25 cellular contexts compared by ENCODE assay signal in the genomic region with DNA sequence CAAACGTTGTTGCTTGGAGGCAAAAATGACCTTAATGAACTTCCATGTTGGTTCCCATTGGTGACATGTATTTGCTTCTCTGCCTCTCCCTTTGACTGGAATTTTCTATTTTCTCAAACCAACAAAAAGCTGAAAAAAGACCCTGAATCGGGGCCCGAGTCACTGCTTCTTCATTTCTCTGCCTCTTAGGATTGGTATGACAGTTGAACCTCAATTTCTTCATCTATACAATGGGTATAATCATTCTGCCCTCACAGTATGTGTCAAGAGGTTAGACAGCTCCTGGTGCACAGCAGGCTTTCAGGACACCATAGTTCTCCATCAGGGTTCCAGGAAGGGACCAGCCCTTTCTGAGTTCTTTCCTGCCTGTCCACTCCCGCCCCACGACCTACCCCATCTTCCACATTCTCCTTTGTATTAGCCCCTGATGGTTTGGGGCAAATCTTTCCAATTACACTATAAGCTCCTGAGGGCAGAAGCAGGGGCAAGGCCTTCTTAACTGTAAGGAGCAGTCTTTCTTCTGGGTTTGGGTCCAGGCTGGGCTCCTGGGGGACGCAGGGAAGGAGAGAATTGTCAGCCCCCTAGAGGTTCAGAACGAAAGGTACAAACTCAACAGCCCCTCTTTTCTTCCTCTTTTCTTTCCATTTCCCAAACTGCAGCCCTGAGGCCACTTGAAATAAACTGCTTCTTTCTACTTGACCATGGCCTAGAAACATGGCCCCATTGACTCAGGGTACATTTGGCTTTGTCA. TPM values are rescaled to one million over a fixed set of nuclear protein-coding genes. Genes with fewer than 3 reads are reported as not detected.
"Had no signal": no experiment of that assay in that cellular context is flagged by ENCODE, and none has a peak within 500 bp of the region (broad histone marks: within the 10 kb centered on the region; RNA-seq: fewer than 3 reads in every experiment).

No MANE protein-coding gene starts in this region.

- H3K9me3 ChIP-seq: body of pancreas, sigmoid colon, stomach, suprapubic skin, tibial nerve had no signal

- H3K27ac ChIP-seq: body of pancreas, foreskin keratinocyte, sigmoid colon, stomach, suprapubic skin, VCaP had no signal

- H3K9me3 Mint-ChIP-seq: activated naive CD4-positive, alpha-beta T cell treated with anti-CD3 and anti-CD28 coated beads, Interleukin-2, amount 50 U/mL, for 24 hours; activated T-helper 1 cell treated with anti-CD3 and anti-CD28 coated beads, Interleukin-12 subunit alpha, Interleukin-12 subunit beta, Interleukin-2, Interleukin-4 antibody, amounts not matched to agents 30 ng/mL and 10 ng/mL and 1 ng/mL, durations not matched to agents 14 hours and 24 hours and 36 hours; dendritic cell treated with granulocyte-macrophage colony-stimulating factor and Interleukin-4, amounts not matched to agents 40 ng/mL and 50 ng/mL, for 4 days; memory B cell; naive B cell; neural crest cell; stimulated activated memory B cell treated with anti-CD40 and anti-IgM and Interleukin-4, amounts not matched to agents 10 μg/mL and 1 μg/mL and 100 μg/mL, for 72 hours had no signal

- H3K4me1 ChIP-seq: body of pancreas, foreskin keratinocyte had no signal

- H3K4me1 Mint-ChIP-seq: activated naive CD4-positive, alpha-beta T cell treated with anti-CD3 and anti-CD28 coated beads, Interleukin-2, amount 50 U/mL, for 24 hours; stimulated activated memory B cell treated with anti-CD40 and anti-IgM and Interleukin-4, amounts not matched to agents 10 μg/mL and 1 μg/mL and 100 μg/mL, for 72 hours had no signal

- H3K36me3 ChIP-seq: sigmoid colon, stomach, suprapubic skin, tibial nerve had no signal

- H3K36me3 Mint-ChIP-seq: activated naive CD4-positive, alpha-beta T cell treated with anti-CD3 and anti-CD28 coated beads, Interleukin-2, amount 50 U/mL, for 24 hours; memory B cell; stimulated activated memory B cell treated with anti-CD40 and anti-IgM and Interleukin-4, amounts not matched to agents 10 μg/mL and 1 μg/mL and 100 μg/mL, for 72 hours had no signal

- H3K4me2 ChIP-seq: smooth muscle cell had no signal

- H3K4me3 Mint-ChIP-seq: activated CD8-positive, alpha-beta T cell treated with anti-CD3 and anti-CD28 coated beads, Interleukin-2, amount 10 ng/mL, durations not matched to agents 7 days and 5 days; activated naive CD4-positive, alpha-beta T cell treated with anti-CD3 and anti-CD28 coated beads, Interleukin-2, amount 50 U/mL, for 24 hours; activated T-helper 1 cell treated with anti-CD3 and anti-CD28 coated beads, Interleukin-12 subunit alpha, Interleukin-12 subunit beta, Interleukin-2, Interleukin-4 antibody, amounts not matched to agents 30 ng/mL and 10 ng/mL and 1 ng/mL, durations not matched to agents 14 hours and 24 hours and 36 hours; dendritic cell treated with granulocyte-macrophage colony-stimulating factor and Interleukin-4, amounts not matched to agents 40 ng/mL and 50 ng/mL, for 4 days; memory B cell; naive B cell; neural crest cell; stimulated activated memory B cell treated with anti-CD40 and anti-IgM and Interleukin-4, amounts not matched to agents 10 μg/mL and 1 μg/mL and 100 μg/mL, for 72 hours had no signal

- H3K27me3 ChIP-seq: body of pancreas, sigmoid colon, suprapubic skin, tibial nerve had no signal

- H3K4me3 ChIP-seq: body of pancreas, sigmoid colon, smooth muscle cell, stomach, suprapubic skin, tibial nerve had no signal

- H3K27ac Mint-ChIP-seq: activated CD8-positive, alpha-beta T cell treated with anti-CD3 and anti-CD28 coated beads, Interleukin-2, amount 10 ng/mL, durations not matched to agents 7 days and 5 days; activated naive CD4-positive, alpha-beta T cell treated with anti-CD3 and anti-CD28 coated beads, Interleukin-2, amount 50 U/mL, for 24 hours; activated T-helper 1 cell treated with anti-CD3 and anti-CD28 coated beads, Interleukin-12 subunit alpha, Interleukin-12 subunit beta, Interleukin-2, Interleukin-4 antibody, amounts not matched to agents 30 ng/mL and 10 ng/mL and 1 ng/mL, durations not matched to agents 14 hours and 24 hours and 36 hours; dendritic cell treated with granulocyte-macrophage colony-stimulating factor and Interleukin-4, amounts not matched to agents 40 ng/mL and 50 ng/mL, for 4 days; memory B cell; naive B cell; stimulated activated memory B cell treated with anti-CD40 and anti-IgM and Interleukin-4, amounts not matched to agents 10 μg/mL and 1 μg/mL and 100 μg/mL, for 72 hours had no signal

- DNase-seq: activated CD4-positive, alpha-beta T cell treated with anti-CD3 and anti-CD28 coated beads, Interleukin-2, amount 50 U/mL, for 1 hour; activated CD4-positive, CD25-positive, alpha-beta regulatory T cell treated with anti-CD3 and anti-CD28 coated beads, Interleukin-2, amount 50 U/mL, for 72 hours; activated CD8-positive, alpha-beta T cell treated with anti-CD3 and anti-CD28 coated beads, Interleukin-2, amount 10 ng/mL, durations not matched to agents 7 days and 5 days; activated gamma-delta T cell; anterior cingulate cortex; body of pancreas; effector CD4-positive, alpha-beta T cell; foreskin keratinocyte; hypothalamus; islet precursor cell; left colon; naive B cell; sigmoid colon; stimulated activated CD4-positive, alpha-beta T cell treated with anti-CD3 and anti-CD28 coated beads, Interleukin-15, amount 100 ng/mL, for 24 hours; stomach had no signal

RNA-seq across cellular contexts. Expression of a gene that starts 6.3 kb away (rescaled TPM):
- total RNA-seq: activated CD8-positive, alpha-beta T cell treated with anti-CD3 and anti-CD28 coated beads, Interleukin-2, amount 10 ng/mL, durations not matched to agents 7 days and 5 days; activated T-helper 1 cell treated with anti-CD3 and anti-CD28 coated beads, Interleukin-12 subunit alpha, Interleukin-12 subunit beta, Interleukin-2, Interleukin-4 antibody, amounts not matched to agents 30 ng/mL and 10 ng/mL and 1 ng/mL, durations not matched to agents 14 hours and 24 hours and 36 hours; foreskin keratinocyte had no signal
